In the genomic region with DNA sequence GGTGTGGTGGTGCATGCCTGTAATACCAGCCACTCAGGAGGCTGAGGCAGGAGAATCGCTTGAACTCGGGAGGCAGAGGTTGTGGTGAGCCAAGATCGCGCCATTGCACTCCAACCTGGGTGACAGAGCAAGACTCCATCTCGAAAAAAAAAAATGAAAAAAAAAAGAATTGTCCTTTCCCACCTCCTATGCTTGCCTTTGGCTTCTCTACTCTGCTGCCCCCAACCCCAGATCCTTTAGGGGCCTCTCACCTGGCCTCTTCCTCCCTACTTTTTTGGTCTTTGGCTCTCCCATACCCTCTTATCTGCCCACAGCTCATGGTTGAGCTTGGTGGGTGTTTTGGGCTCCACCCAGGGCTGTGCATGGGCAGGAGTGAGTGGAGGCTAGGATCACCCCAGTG, we compare ENCODE assay signal across 8 cellular contexts. TPM values are rescaled to one million over a fixed set of nuclear protein-coding genes. Genes with fewer than 3 reads are reported as not detected.
DNase-seq lines count a peak whose midpoint lies in the region; ATAC-seq and TF ChIP-seq lines count a peak whose summit lies in the region.
"Not testable (repeated sequence)": the region's sequence is repeated elsewhere in the genome, so short reads cannot be mapped to it uniquely, and the experiment has no call there.
"Had no signal": no experiment of that assay in that cellular context is flagged by ENCODE, and none has a peak within 500 bp of the region (broad histone marks: within the 10 kb centered on the region; RNA-seq: fewer than 3 reads in every experiment).

No MANE protein-coding gene starts in this region.

- H3K36me3 ChIP-seq in CD4-positive, CD25-positive, alpha-beta regulatory T cell (ENCODE audit: control insufficient read depth, insufficient read depth, low read length); neuronal stem cell (replicated peaks in 1 of 2; ENCODE audit: control insufficient read depth in 2 of 2, insufficient read depth in 2 of 2, low read length in 2 of 2): not testable (repeated sequence)

- H2AK5ac ChIP-seq in neuronal stem cell (ENCODE audit: low read depth, low read length): not testable (repeated sequence)

- not testable (repeated sequence) for H3K9me3 ChIP-seq in CD4-positive, CD25-positive, alpha-beta regulatory T cell (ENCODE audit: control insufficient read depth in 2 of 2, low read length in 2 of 2); T-helper 17 cell (ENCODE audit: control insufficient read depth, low read length, poor library complexity, severe bottlenecking); neuronal stem cell (replicated peaks in 1 of 2; ENCODE audit: control insufficient read depth in 2 of 2, insufficient read depth in 1 of 2, low read depth in 1 of 2, low read length in 2 of 2)

- H3K4me1 Mint-ChIP-seq in CD4-positive, CD25-positive, alpha-beta regulatory T cell: peaks cover 4 to 62% (median 26%) of the 10 kb centered on the region in 4 donors
- peaks cover 45% of the 10 kb centered on the region for H3K4me1 Mint-ChIP-seq in T-helper 17 cell
- peaks cover 53% of the 10 kb centered on the region for H3K4me1 Mint-ChIP-seq in activated T-helper 1 cell treated with anti-CD3 and anti-CD28 coated beads, Interleukin-12 subunit alpha, Interleukin-12 subunit beta, Interleukin-2, Interleukin-4 antibody, amounts not matched to agents 30 ng/mL and 10 ng/mL and 1 ng/mL, durations not matched to agents 14 hours and 24 hours and 36 hours (ENCODE audit: low read depth)
- peaks cover 39% of the 10 kb centered on the region for H3K4me1 Mint-ChIP-seq in chondrocyte (ENCODE audit: low read depth)
- H3K4me1 Mint-ChIP-seq in memory B cell: peaks cover 14% of the 10 kb centered on the region

- DNase-seq in CD4-positive, CD25-positive, alpha-beta regulatory T cell; T-helper 17 cell; activated T-helper 1 cell treated with anti-CD3 and anti-CD28 coated beads, Interleukin-12 subunit alpha, Interleukin-12 subunit beta, Interleukin-2, Interleukin-4 antibody, amounts not matched to agents 30 ng/mL and 10 ng/mL and 1 ng/mL, durations not matched to agents 14 hours and 24 hours and 36 hours (ENCODE audit: low spot score); memory B cell (ENCODE audit: low spot score in 2 of 2); neuronal stem cell (ENCODE audit: low spot score): not testable (repeated sequence)
- DNase-seq in HUDEP-2 (lab: John Stamatoyannopoulos, UW; ENCODE audit: unreplicated experiment in 76 of 76) (peak in 64 of 76 experiments; percentile 3 to 69 (median 44)), chondrocyte (ENCODE audit: low spot score) (peak; percentile 30)

- not testable (repeated sequence) for H3K4me3 ChIP-seq in CD4-positive, CD25-positive, alpha-beta regulatory T cell (ENCODE audit: low read depth, low read length); neuronal stem cell (ENCODE audit: low read length in 2 of 2)

- peak overlapping the region in 1 of 3 donors; percentile 82 for H3K27ac Mint-ChIP-seq in CD4-positive, CD25-positive, alpha-beta regulatory T cell
- H3K27ac Mint-ChIP-seq in T-helper 17 cell (peak overlapping the region; percentile 67), memory B cell (peak overlapping the region; percentile 66)
- H3K27ac Mint-ChIP-seq in activated T-helper 1 cell treated with anti-CD3 and anti-CD28 coated beads, Interleukin-12 subunit alpha, Interleukin-12 subunit beta, Interleukin-2, Interleukin-4 antibody, amounts not matched to agents 30 ng/mL and 10 ng/mL and 1 ng/mL, durations not matched to agents 14 hours and 24 hours and 36 hours; chondrocyte (ENCODE audit: unreplicated experiment): not testable (repeated sequence)

- H3K36me3 Mint-ChIP-seq in CD4-positive, CD25-positive, alpha-beta regulatory T cell; T-helper 17 cell (ENCODE audit: low read depth); activated T-helper 1 cell treated with anti-CD3 and anti-CD28 coated beads, Interleukin-12 subunit alpha, Interleukin-12 subunit beta, Interleukin-2, Interleukin-4 antibody, amounts not matched to agents 30 ng/mL and 10 ng/mL and 1 ng/mL, durations not matched to agents 14 hours and 24 hours and 36 hours (ENCODE audit: low read depth); chondrocyte (ENCODE audit: low read depth); memory B cell: not testable (repeated sequence)

- H3K4ac ChIP-seq in neuronal stem cell (ENCODE audit: low read length): not testable (repeated sequence)

- H3K23ac ChIP-seq in neuronal stem cell (ENCODE audit: low read depth, low read length, poor library complexity): not testable (repeated sequence)

- not testable (repeated sequence) for H3K27me3 Mint-ChIP-seq in CD4-positive, CD25-positive, alpha-beta regulatory T cell; T-helper 17 cell; activated T-helper 1 cell treated with anti-CD3 and anti-CD28 coated beads, Interleukin-12 subunit alpha, Interleukin-12 subunit beta, Interleukin-2, Interleukin-4 antibody, amounts not matched to agents 30 ng/mL and 10 ng/mL and 1 ng/mL, durations not matched to agents 14 hours and 24 hours and 36 hours (ENCODE audit: insufficient read depth); chondrocyte (ENCODE audit: low read depth); memory B cell

- H4K8ac ChIP-seq in neuronal stem cell (ENCODE audit: low read depth, low read length): not testable (repeated sequence)

- H3K14ac ChIP-seq in neuronal stem cell (ENCODE audit: low read length): not testable (repeated sequence)

- H3K4me3 Mint-ChIP-seq in CD4-positive, CD25-positive, alpha-beta regulatory T cell: peak overlapping the region; percentile 20 to 87 (median 83)
- not testable (repeated sequence) for H3K4me3 Mint-ChIP-seq in T-helper 17 cell; chondrocyte (ENCODE audit: unreplicated experiment); memory B cell
- peak overlapping the region; percentile 74 for H3K4me3 Mint-ChIP-seq in activated T-helper 1 cell treated with anti-CD3 and anti-CD28 coated beads, Interleukin-12 subunit alpha, Interleukin-12 subunit beta, Interleukin-2, Interleukin-4 antibody, amounts not matched to agents 30 ng/mL and 10 ng/mL and 1 ng/mL, durations not matched to agents 14 hours and 24 hours and 36 hours

- H3K9ac ChIP-seq in neuronal stem cell (ENCODE audit: low read depth, low read length, poor library complexity): not testable (repeated sequence)

- not testable (repeated sequence) for H2BK15ac ChIP-seq in neuronal stem cell (ENCODE audit: low read length)

- H2BK12ac ChIP-seq in neuronal stem cell (ENCODE audit: low read length): not testable (repeated sequence)

- intact Hi-C loops in activated T-helper 1 cell treated with anti-CD3 and anti-CD28 coated beads, Interleukin-12 subunit alpha, Interleukin-12 subunit beta, Interleukin-2, Interleukin-4 antibody, amounts not matched to agents 30 ng/mL and 10 ng/mL and 1 ng/mL, durations not matched to agents 14 hours and 24 hours and 36 hours (cut with micrococcal nuclease): loop anchor here (2.0 kb wide), 1 partner anchor 43 kb away; no protein-coding TSS in a partner anchor

- not testable (repeated sequence) for H3K4me2 ChIP-seq in neuronal stem cell (ENCODE audit: insufficient read depth, low read length, poor library complexity, severe bottlenecking)

- H2BK5ac ChIP-seq in neuronal stem cell (ENCODE audit: low read length): not testable (repeated sequence)

- not testable (repeated sequence) for H3K9me3 Mint-ChIP-seq in CD4-positive, CD25-positive, alpha-beta regulatory T cell; activated T-helper 1 cell treated with anti-CD3 and anti-CD28 coated beads, Interleukin-12 subunit alpha, Interleukin-12 subunit beta, Interleukin-2, Interleukin-4 antibody, amounts not matched to agents 30 ng/mL and 10 ng/mL and 1 ng/mL, durations not matched to agents 14 hours and 24 hours and 36 hours; chondrocyte (ENCODE audit: low read depth); memory B cell

- H4K91ac ChIP-seq in neuronal stem cell (ENCODE audit: low read depth, low read length, poor library complexity): not testable (repeated sequence)

- not testable (repeated sequence) for H2BK120ac ChIP-seq in neuronal stem cell (ENCODE audit: low read depth, low read length)

- ATAC-seq in CD4-positive, CD25-positive, alpha-beta regulatory T cell (ENCODE audit: low read depth in 2 of 2); T-helper 17 cell; memory B cell (ENCODE audit: low read depth): not testable (repeated sequence)

- not testable (repeated sequence) for H3K27me3 ChIP-seq in CD4-positive, CD25-positive, alpha-beta regulatory T cell (ENCODE audit: control insufficient read depth, insufficient read depth, low read length); neuronal stem cell (ENCODE audit: control insufficient read depth in 3 of 3, insufficient read depth in 3 of 3, low read depth in 1 of 3, low read length in 3 of 3)

- H3K27ac ChIP-seq in CD4-positive, CD25-positive, alpha-beta regulatory T cell (ENCODE audit: insufficient read depth, low read length, poor library complexity, severe bottlenecking); neuronal stem cell (replicated peaks; ENCODE audit: low read length): not testable (repeated sequence)

- WGBS in neuronal stem cell (ENCODE audit: extremely low coverage in 2 of 2, insufficient read length in 2 of 2, insufficient replicate concordance in 1 of 2), 2 donors: no CpG with 5 or more reads among the region's 5 CpGs

- peak overlapping the region; percentile 71 for H3K18ac ChIP-seq in neuronal stem cell (ENCODE audit: low read length)

- H3K4me1 ChIP-seq in CD4-positive, CD25-positive, alpha-beta regulatory T cell (ENCODE audit: control insufficient read depth, insufficient read depth, low read length, poor library complexity, severe bottlenecking): peaks cover 37% of the 10 kb centered on the region
- peaks cover 15 to 21% of the 10 kb centered on the region in 2 donors for H3K4me1 ChIP-seq in neuronal stem cell (ENCODE audit: control insufficient read depth in 2 of 2, insufficient read depth in 1 of 2, low read depth in 1 of 2, low read length in 2 of 2)

- TF ChIP-seq CTCF in chondrocyte (IDR thresholded peaks at IDR 0.05): not testable (repeated sequence)

- not testable (repeated sequence) for H2AFZ ChIP-seq in neuronal stem cell (ENCODE audit: low read length)

- not testable (repeated sequence) for H3K79me1 ChIP-seq in neuronal stem cell (ENCODE audit: low read depth, low read length)

RNA-seq across cellular contexts. Expression of a gene that starts 2.0 kb away (rescaled TPM):
- total RNA-seq in CD4-positive, CD25-positive, alpha-beta regulatory T cell: 197 TPM
- 100 to 1,000 TPM; 415 to 598 (median 440) TPM for polyA plus RNA-seq in CD4-positive, CD25-positive, alpha-beta regulatory T cell
- total RNA-seq in T-helper 17 cell (100 to 1,000 TPM; 148 to 188 TPM), chondrocyte (162 to 188 TPM (median 188 TPM) in 3 replicates)
- total RNA-seq in activated T-helper 1 cell treated with anti-CD3 and anti-CD28 coated beads, Interleukin-12 subunit alpha, Interleukin-12 subunit beta, Interleukin-2, Interleukin-4 antibody, amounts not matched to agents 30 ng/mL and 10 ng/mL and 1 ng/mL, durations not matched to agents 14 hours and 24 hours and 36 hours: 90.1 and 92.5 TPM in 2 replicates
- polyA plus RNA-seq in neuronal stem cell (2013, experiment 1 of 2): 179 TPM
- 192 TPM for polyA plus RNA-seq in neuronal stem cell (2013, experiment 2 of 2)

RNA-seq across cellular contexts. Expression of a gene that starts 50.6 kb away (rescaled TPM):
- total RNA-seq in CD4-positive, CD25-positive, alpha-beta regulatory T cell: 1.8 TPM
- 1 to 10 TPM in 3 of 4 donors, under 1 TPM in 1; 0.96 to 1.5 (median 1.4) TPM for polyA plus RNA-seq in CD4-positive, CD25-positive, alpha-beta regulatory T cell
- total RNA-seq in T-helper 17 cell: 1 to 10 TPM; 1.6 to 3.3 TPM
- total RNA-seq in activated T-helper 1 cell treated with anti-CD3 and anti-CD28 coated beads, Interleukin-12 subunit alpha, Interleukin-12 subunit beta, Interleukin-2, Interleukin-4 antibody, amounts not matched to agents 30 ng/mL and 10 ng/mL and 1 ng/mL, durations not matched to agents 14 hours and 24 hours and 36 hours: 11.7 and 15.5 TPM in 2 replicates
- 14.6 to 23.2 TPM (median 19.9 TPM) in 3 replicates for total RNA-seq in chondrocyte
- 9.2 TPM for polyA plus RNA-seq in neuronal stem cell (2013, experiment 1 of 2)
- 8.9 TPM for polyA plus RNA-seq in neuronal stem cell (2013, experiment 2 of 2)

RNA-seq across cellular contexts. Expression of a gene that starts 57.6 kb away (rescaled TPM):
- not detected for total RNA-seq in CD4-positive, CD25-positive, alpha-beta regulatory T cell
- polyA plus RNA-seq in CD4-positive, CD25-positive, alpha-beta regulatory T cell: not detected
- not detected for total RNA-seq in T-helper 17 cell
- 0.21 TPM in 1 of 2 replicates, not detected in the other for total RNA-seq in activated T-helper 1 cell treated with anti-CD3 and anti-CD28 coated beads, Interleukin-12 subunit alpha, Interleukin-12 subunit beta, Interleukin-2, Interleukin-4 antibody, amounts not matched to agents 30 ng/mL and 10 ng/mL and 1 ng/mL, durations not matched to agents 14 hours and 24 hours and 36 hours
- total RNA-seq in chondrocyte: 1.6 to 3.4 TPM (median 3.3 TPM) in 3 replicates
- polyA plus RNA-seq in neuronal stem cell (2013, experiment 1 of 2): 0.13 TPM
- 0.10 TPM for polyA plus RNA-seq in neuronal stem cell (2013, experiment 2 of 2)
- total RNA-seq: G401 had no signal

RNA-seq across cellular contexts. Expression of a gene that starts 59.4 kb away (rescaled TPM):
- 11.5 TPM for total RNA-seq in CD4-positive, CD25-positive, alpha-beta regulatory T cell
- 10 to 100 TPM in 3 of 4 donors, 1 to 10 TPM in 1; 9.6 to 14.7 (median 13.3) TPM for polyA plus RNA-seq in CD4-positive, CD25-positive, alpha-beta regulatory T cell
- total RNA-seq in T-helper 17 cell (1 to 10 TPM; 7.6 to 9.3 TPM), chondrocyte (8.7 to 10.7 TPM (median 8.8 TPM) in 3 replicates)
- total RNA-seq in activated T-helper 1 cell treated with anti-CD3 and anti-CD28 coated beads, Interleukin-12 subunit alpha, Interleukin-12 subunit beta, Interleukin-2, Interleukin-4 antibody, amounts not matched to agents 30 ng/mL and 10 ng/mL and 1 ng/mL, durations not matched to agents 14 hours and 24 hours and 36 hours: 16.5 and 20.5 TPM in 2 replicates
- polyA plus RNA-seq in neuronal stem cell (2013, experiment 1 of 2): 12.1 TPM
- polyA plus RNA-seq in neuronal stem cell (2013, experiment 2 of 2): 12.0 TPM
